Comparison of ENCODE assay signal across 8 cellular contexts in the genomic region with DNA sequence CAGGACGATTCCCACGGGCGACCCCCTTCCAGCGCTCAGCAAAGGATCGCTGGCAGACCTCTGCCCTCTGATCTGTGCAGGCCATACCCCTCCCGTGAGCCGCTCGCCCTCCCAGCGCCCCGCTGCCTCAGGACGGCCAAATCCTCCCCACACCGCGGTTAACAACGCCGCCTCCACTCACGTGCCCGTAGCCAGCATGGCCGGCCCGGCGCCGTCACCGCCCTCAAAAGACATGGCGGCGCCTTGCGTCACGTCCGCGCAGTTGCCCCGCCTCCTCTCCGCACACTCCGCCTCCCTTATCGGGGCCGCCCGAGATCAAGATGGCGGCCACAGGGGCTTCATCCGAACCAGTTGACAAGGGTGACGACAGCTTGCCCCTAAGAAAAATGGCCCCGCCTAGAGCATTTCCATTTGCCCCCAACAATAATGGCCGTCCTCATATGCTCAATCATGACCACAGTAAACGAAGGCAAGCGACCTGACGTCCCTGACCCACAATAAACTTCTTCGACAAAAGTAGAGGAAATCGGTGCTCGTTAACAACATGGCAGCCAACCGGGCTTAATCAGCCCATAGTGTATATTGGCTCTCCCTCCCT. TPM values are rescaled to one million over a fixed set of nuclear protein-coding genes. Genes with fewer than 3 reads are reported as not detected.
DNase-seq lines count a peak whose midpoint lies in the region; ATAC-seq, FAIRE-seq and TF ChIP-seq lines count a peak whose summit lies in the region.

No MANE protein-coding gene starts in this region.

- H3K79me2 ChIP-seq in endothelial cell of umbilical vein (ENCODE audit: control insufficient read depth, insufficient read depth, low read length), result peaks cover 18% of the 10 kb centered on the region

- no peaks in the 10 kb centered on the region for H3K9me3 Mint-ChIP-seq in Caco-2 (ENCODE audit: unreplicated experiment)

- intact Hi-C loops in Caco-2 (cut with micrococcal nuclease; ENCODE audit: unreplicated experiment), result loop anchor here (1.0 to 10.0 kb wide), 5 partner anchors 7 to 438 kb away; a partner anchor contains a TSS
- intact Hi-C loops in endothelial cell of umbilical vein (cut with micrococcal nuclease), result loop anchor here (1.0 to 5.0 kb wide), 8 partner anchors 7 to 508 kb away; a partner anchor contains a TSS

- H3K36me3 Mint-ChIP-seq in Caco-2 (ENCODE audit: insufficient read depth, unreplicated experiment), result peaks cover 14% of the 10 kb centered on the region

- H3K4me3 ChIP-seq in Caco-2 (ENCODE audit: low read depth, low read length) (peak overlapping the region; percentile 87), HUES48 (ENCODE audit: low read depth, low read length) (peak overlapping the region; percentile 92), NT2/D1 (ENCODE audit: insufficient read length, low read depth) (peak overlapping the region; percentile 94), endothelial cell of umbilical vein (replicated peaks in 1 of 3; ENCODE audit: insufficient read depth in 1 of 3, low read depth in 1 of 3, low read length in 3 of 3) (peak overlapping the region; percentile 38 to 81 (median 70)), mononuclear cell (ENCODE audit: low read length) (peak overlapping the region; percentile 99)

- H3K9me1 ChIP-seq in endothelial cell of umbilical vein (replicated peaks; ENCODE audit: control insufficient read depth, extremely low read depth, insufficient read depth, low read length), result no peaks in the 10 kb centered on the region

- no peak overlapping the region for H3K27ac Mint-ChIP-seq in Caco-2 (ENCODE audit: unreplicated experiment)

- dilution Hi-C loops in endothelial cell of umbilical vein (cut with MboI; ENCODE audit: extremely low pct_ligation_motif_present, low sequenced_read_pairs), result no loop called here

- TF ChIP-seq CTCF in Caco-2 (IDR thresholded peaks at IDR 0.05; ENCODE audit: insufficient read depth in 1 of 2, low read depth in 1 of 2, low read length in 1 of 2, severe bottlenecking in 1 of 2, unreplicated experiment in 1 of 2) (no peak), endothelial cell of umbilical vein (IDR thresholded peaks at IDR 0.05; ENCODE audit: extremely low read depth in 1 of 2, insufficient read depth in 1 of 2, low read depth in 1 of 2, low read length in 2 of 2) (no peak)

- peak; percentile 40 for ATAC-seq in GM21390 (IDR thresholded peaks at IDR 0.05; ENCODE audit: unreplicated experiment)

- H3K36me3 ChIP-seq in Caco-2 (ENCODE audit: control insufficient read depth, insufficient read depth, low read length), result peaks cover 9% of the 10 kb centered on the region
- peaks cover 28% of the 10 kb centered on the region for H3K36me3 ChIP-seq in HUES48 (ENCODE audit: control insufficient read depth, insufficient read depth, low read length)
- H3K36me3 ChIP-seq in NT2/D1 (ENCODE audit: insufficient read depth, insufficient read length, low read length), result peaks cover 65% of the 10 kb centered on the region
- H3K36me3 ChIP-seq in endothelial cell of umbilical vein (ENCODE audit: control insufficient read depth in 2 of 2, extremely low read depth in 1 of 2, insufficient read depth in 2 of 2, low read length in 2 of 2), result peaks cover 3 to 19% of the 10 kb centered on the region in 2 experiments

- DNase-seq in Caco-2 (peak; percentile 98), NT2/D1 (ENCODE audit: low read depth, low spot score) (peak; percentile 94), endothelial cell of umbilical vein (ENCODE audit: low read depth, low spot score) (peak; percentile 99)
- peak; percentile 91 for DNase-seq in activated CD8-positive, alpha-beta memory T cell treated with anti-CD3 and anti-CD28 coated beads, Interleukin-2, amount 50 U/mL, for 24 hours (ENCODE audit: extremely low read depth)
- DNase-seq in stimulated activated CD8-positive, alpha-beta memory T cell treated with anti-CD3 and anti-CD28 coated beads, Interleukin-4, amount 100 ng/mL, for 1 hour (ENCODE audit: low read depth in 2 of 2, low spot score in 1 of 2), result peak; percentile 96

- H3K4me2 ChIP-seq in endothelial cell of umbilical vein (ENCODE audit: insufficient read depth, low read length), result peak overlapping the region; percentile 81

- H3K27me3 Mint-ChIP-seq in Caco-2 (ENCODE audit: insufficient read depth, unreplicated experiment), result no peaks in the 10 kb centered on the region

- H4K20me1 ChIP-seq in endothelial cell of umbilical vein (replicated peaks; ENCODE audit: control insufficient read depth, extremely low read depth, insufficient read depth, low read length), result no peaks in the 10 kb centered on the region

- H2AFZ ChIP-seq in endothelial cell of umbilical vein (ENCODE audit: low read depth, low read length), result peak overlapping the region; percentile 39

- H3K9ac ChIP-seq in HUES48 (ENCODE audit: low read depth, low read length) (peak overlapping the region; percentile 98), NT2/D1 (ENCODE audit: insufficient read length, low read depth) (peak overlapping the region; percentile 96), endothelial cell of umbilical vein (replicated peaks; ENCODE audit: extremely low read depth, insufficient read depth, low read length) (peak overlapping the region; percentile 91)

- CTCF ChIA-PET in Caco-2 (lab: Charles Lee), result interaction anchor here (0.8 to 1.4 kb wide), 2 partner anchors 10 to 14 kb away, joined by 3 to 4 read pairs; no protein-coding TSS in a partner anchor
- CTCF ChIA-PET in endothelial cell of umbilical vein (lab: Charles Lee), result interaction anchor here (1.6 kb wide), 1 partner anchor 9 kb away, joined by 4 read pairs; a partner anchor contains a TSS

- H3K4me3 Mint-ChIP-seq in Caco-2 (ENCODE audit: unreplicated experiment), result no peak overlapping the region

- POLR2A ChIA-PET in Caco-2 (lab: Charles Lee) (interaction anchor here (0.5 to 2.4 kb wide), 9 partner anchors 7 to 235 kb away, joined by 3 to 12 read pairs (median 3); a partner anchor contains a TSS), endothelial cell of umbilical vein (lab: Charles Lee) (interaction anchor here (0.7 to 0.9 kb wide), 4 partner anchors 7 to 53 kb away, joined by 3 to 6 read pairs (median 4); a partner anchor contains a TSS)

- peaks cover 9% of the 10 kb centered on the region; the same call in 1 of the 2 replicates for H3K4me1 ChIP-seq in Caco-2
- H3K4me1 ChIP-seq in HUES48 (ENCODE audit: control insufficient read depth, insufficient read depth, low read length), result peaks cover 16% of the 10 kb centered on the region; the same call in 1 of the 2 replicates
- H3K4me1 ChIP-seq in NT2/D1 (ENCODE audit: insufficient read depth, insufficient read length), result peaks cover 18% of the 10 kb centered on the region
- H3K4me1 ChIP-seq in endothelial cell of umbilical vein (ENCODE audit: control insufficient read depth, extremely low read depth, insufficient read depth, low read length), result peaks cover 14% of the 10 kb centered on the region
- peaks cover 25% of the 10 kb centered on the region for H3K4me1 ChIP-seq in mononuclear cell (ENCODE audit: insufficient read depth, low read length)

- no peak for FAIRE-seq in endothelial cell of umbilical vein (lab: Jason Lieb, UNC)

- no peaks in the 10 kb centered on the region for H3K27me3 ChIP-seq in Caco-2 (replicated peaks; ENCODE audit: control insufficient read depth, insufficient read depth, low read length)
- no peaks in the 10 kb centered on the region for H3K27me3 ChIP-seq in HUES48 (ENCODE audit: control insufficient read depth, insufficient read depth, low read length)
- H3K27me3 ChIP-seq in NT2/D1 (ENCODE audit: insufficient read depth, insufficient read length), result no peaks in the 10 kb centered on the region
- H3K27me3 ChIP-seq in endothelial cell of umbilical vein (ENCODE audit: control insufficient read depth in 2 of 2, insufficient read depth in 2 of 2, low read length in 2 of 2), result no peaks in the 10 kb centered on the region
- H3K27me3 ChIP-seq in mononuclear cell (ENCODE audit: insufficient read depth, low read length), result no peaks in the 10 kb centered on the region

- H3K4me1 Mint-ChIP-seq in Caco-2 (ENCODE audit: low read depth, unreplicated experiment), result no peaks in the 10 kb centered on the region

- H3K27ac ChIP-seq in HUES48 (ENCODE audit: low read depth, low read length), result peak overlapping the region; percentile 99
- peak overlapping the region; percentile 84 for H3K27ac ChIP-seq in endothelial cell of umbilical vein (ENCODE audit: insufficient read depth, low read depth, low read length)

- H3K9me3 ChIP-seq in Caco-2 (no peaks in the 10 kb centered on the region), HUES48 (ENCODE audit: control insufficient read depth, insufficient read depth, low read length) (no peaks in the 10 kb centered on the region), NT2/D1 (ENCODE audit: insufficient read depth, low read length) (no peaks in the 10 kb centered on the region), endothelial cell of umbilical vein (replicated peaks; ENCODE audit: control insufficient read depth, insufficient read depth, low read length) (no peaks in the 10 kb centered on the region), mononuclear cell (ENCODE audit: low read depth, low read length) (no peaks in the 10 kb centered on the region)

- TF ChIP-seq POLR2A in endothelial cell of umbilical vein (IDR thresholded peaks at IDR 0.05; ENCODE audit: low read depth, low read length), result peak; percentile 15

- no TSS peak for BruUV-seq in Caco-2 (replicated peaks; lab: Mats Ljungman, UMichigan)
- BruUV-seq in endothelial cell of umbilical vein (replicated peaks; lab: Mats Ljungman, UMichigan), result no TSS peak

RNA-seq across cellular contexts. Expression of a gene that starts 0.6 kb away (rescaled TPM):
- total RNA-seq in Caco-2 (2022) (64.6 and 77.6 TPM in 2 replicates), endothelial cell of umbilical vein (61.9 and 64.2 TPM in 2 replicates), mononuclear cell (3.0 TPM)
- 68.3 and 76.8 TPM in 2 replicates for polyA plus RNA-seq in endothelial cell of umbilical vein
- polyA plus RNA-seq in endothelial cell of umbilical vein (2011; cell fraction: cytosol; rRNA removed), result 40.2 and 49.3 TPM in 2 replicates
- polyA plus RNA-seq in endothelial cell of umbilical vein (2011; cell fraction: nucleus; rRNA removed), result 59.7 and 65.1 TPM in 2 replicates
- 36.2 and 63.1 TPM in 2 replicates for polyA plus RNA-seq in endothelial cell of umbilical vein (2012)
- polyA minus RNA-seq in endothelial cell of umbilical vein, result 20.8 and 26.9 TPM in 2 replicates
- 41.1 TPM for polyA minus RNA-seq in endothelial cell of umbilical vein (2011; cell fraction: cytosol; rRNA and poly(A)+ RNA removed)
- 25.5 and 31.2 TPM in 2 replicates for polyA minus RNA-seq in endothelial cell of umbilical vein (2011; cell fraction: nucleus; rRNA and poly(A)+ RNA removed)

RNA-seq across cellular contexts. Expression of a gene that starts 1.0 kb away (rescaled TPM):
- total RNA-seq in Caco-2 (2022), result 55.3 and 56.5 TPM in 2 replicates
- total RNA-seq in endothelial cell of umbilical vein, result 36.1 and 39.3 TPM in 2 replicates
- 34.2 and 37.4 TPM in 2 replicates for polyA plus RNA-seq in endothelial cell of umbilical vein
- 25.8 and 33.1 TPM in 2 replicates for polyA plus RNA-seq in endothelial cell of umbilical vein (2011; cell fraction: cytosol; rRNA removed)
- 38.7 and 57.3 TPM in 2 replicates for polyA plus RNA-seq in endothelial cell of umbilical vein (2011; cell fraction: nucleus; rRNA removed)
- 31.3 and 35.6 TPM in 2 replicates for polyA plus RNA-seq in endothelial cell of umbilical vein (2012)
- 18.3 and 23.3 TPM in 2 replicates for polyA minus RNA-seq in endothelial cell of umbilical vein
- 11.8 TPM for polyA minus RNA-seq in endothelial cell of umbilical vein (2011; cell fraction: cytosol; rRNA and poly(A)+ RNA removed)
- 16.7 and 21.3 TPM in 2 replicates for polyA minus RNA-seq in endothelial cell of umbilical vein (2011; cell fraction: nucleus; rRNA and poly(A)+ RNA removed)
- 6.1 TPM for total RNA-seq in mononuclear cell

RNA-seq across cellular contexts. Expression of a gene that starts 9.1 kb away (rescaled TPM):
- total RNA-seq in Caco-2 (2022) (130 and 147 TPM in 2 replicates), endothelial cell of umbilical vein (112 and 114 TPM in 2 replicates), mononuclear cell (28.4 TPM)
- 39.4 and 48.4 TPM in 2 replicates for polyA plus RNA-seq in endothelial cell of umbilical vein
- 15.1 and 23.9 TPM in 2 replicates for polyA plus RNA-seq in endothelial cell of umbilical vein (2011; cell fraction: cytosol; rRNA removed)
- polyA plus RNA-seq in endothelial cell of umbilical vein (2011; cell fraction: nucleus; rRNA removed), result 204 and 217 TPM in 2 replicates
- polyA plus RNA-seq in endothelial cell of umbilical vein (2012), result 40.6 and 46.0 TPM in 2 replicates
- polyA minus RNA-seq in endothelial cell of umbilical vein, result 18.4 and 25.4 TPM in 2 replicates
- polyA minus RNA-seq in endothelial cell of umbilical vein (2011; cell fraction: cytosol; rRNA and poly(A)+ RNA removed), result 20.7 TPM
- polyA minus RNA-seq in endothelial cell of umbilical vein (2011; cell fraction: nucleus; rRNA and poly(A)+ RNA removed), result 49.5 and 90.5 TPM in 2 replicates

RNA-seq across cellular contexts. Expression of a gene that starts 20.2 kb away (rescaled TPM):
- 0.61 and 1.1 TPM in 2 replicates for total RNA-seq in Caco-2 (2022)
- 5.6 and 9.1 TPM in 2 replicates for total RNA-seq in endothelial cell of umbilical vein
- polyA plus RNA-seq in endothelial cell of umbilical vein, result 5.0 and 7.4 TPM in 2 replicates
- polyA plus RNA-seq in endothelial cell of umbilical vein (2011; cell fraction: cytosol; rRNA removed), result 2.5 and 4.7 TPM in 2 replicates
- 1.9 and 4.1 TPM in 2 replicates for polyA plus RNA-seq in endothelial cell of umbilical vein (2011; cell fraction: nucleus; rRNA removed)
- 5.7 and 10.8 TPM in 2 replicates for polyA plus RNA-seq in endothelial cell of umbilical vein (2012)
- polyA minus RNA-seq in endothelial cell of umbilical vein, result 5.0 and 5.3 TPM in 2 replicates
- polyA minus RNA-seq in endothelial cell of umbilical vein (2011; cell fraction: cytosol; rRNA and poly(A)+ RNA removed), result not detected
- 0.96 and 1.8 TPM in 2 replicates for polyA minus RNA-seq in endothelial cell of umbilical vein (2011; cell fraction: nucleus; rRNA and poly(A)+ RNA removed)
- 2.0 TPM for total RNA-seq in mononuclear cell

RNA-seq across cellular contexts. Expression of a gene that starts 25.6 kb away (rescaled TPM):
- total RNA-seq in Caco-2 (2022) (209 and 224 TPM in 2 replicates), endothelial cell of umbilical vein (184 and 187 TPM in 2 replicates), mononuclear cell (26.1 TPM)
- 116 and 125 TPM in 2 replicates for polyA plus RNA-seq in endothelial cell of umbilical vein
- polyA plus RNA-seq in endothelial cell of umbilical vein (2011; cell fraction: cytosol; rRNA removed), result 93.1 and 118 TPM in 2 replicates
- polyA plus RNA-seq in endothelial cell of umbilical vein (2011; cell fraction: nucleus; rRNA removed), result 257 and 302 TPM in 2 replicates
- 96.0 and 145 TPM in 2 replicates for polyA plus RNA-seq in endothelial cell of umbilical vein (2012)
- polyA minus RNA-seq in endothelial cell of umbilical vein, result 55.3 and 80.9 TPM in 2 replicates
- polyA minus RNA-seq in endothelial cell of umbilical vein (2011; cell fraction: cytosol; rRNA and poly(A)+ RNA removed), result 56.8 TPM
- polyA minus RNA-seq in endothelial cell of umbilical vein (2011; cell fraction: nucleus; rRNA and poly(A)+ RNA removed), result 61.0 and 83.2 TPM in 2 replicates

Comparison
In these comparisons a context has a peak if more than half of its experiments do, and no peak if none do; other contexts are left out.
1. Peak in every context shown above with its lines: DNase-seq, ATAC-seq, H3K4me3 ChIP-seq and H3K27ac ChIP-seq.
2. RNA of a gene that starts 0.6 kb away (total RNA-seq): 64.6 to 77.6 TPM in Caco-2 and 61.9 to 64.2 TPM in endothelial cell of umbilical vein; 3.0 TPM in mononuclear cell (single experiment); every median in the first group is over 10 times any median in the second.